ENCODE assay signal across 15 cellular contexts in genomic region chr20:33793011-33793931, GRCh38. TPM values are rescaled to one million over a fixed set of nuclear protein-coding genes. Genes with fewer than 3 reads are reported as not detected.
DNase-seq lines count a peak whose midpoint lies in the region; ATAC-seq, FAIRE-seq and TF ChIP-seq lines count a peak whose summit lies in the region.
"Had no signal": no experiment of that assay in that cellular context is flagged by ENCODE, and none has a peak within 500 bp of the region (broad histone marks: within the 10 kb centered on the region; RNA-seq: fewer than 3 reads in every experiment).

No MANE protein-coding gene starts in this region.

- H3K4me1 ChIP-seq in heart right ventricle (peaks cover 10 to 46% (median 35%) of the 10 kb centered on the region in 9 donors), prostate gland (replicated peaks) (peaks cover 5% of the 10 kb centered on the region)
- H3K4me1 ChIP-seq: HAP-1 had no signal

- intact Hi-C loops in Calu3 (cut with micrococcal nuclease; ENCODE audit: unreplicated experiment) = loop anchor here (5.0 to 10.0 kb wide), 2 partner anchors 122 to 274 kb away; no protein-coding TSS in a partner anchor
- intact Hi-C loops in heart right ventricle (cut with DNase I) = loop anchor here in 4 of 10 donors (2.0 to 10.0 kb wide), 6 partner anchors 54 to 282 kb away; partner anchors contain the start of gene RALY (in 1 of the 4)
- intact Hi-C loops in prostate gland (cut with DNase I) = no loop called here

- peak; percentile 37 for DNase-seq in Calu3
- DNase-seq in RPMI7951 (ENCODE audit: low read depth) = peak; percentile 74
- DNase-seq in heart right ventricle = peak; percentile 40
- peak; percentile 43 for DNase-seq in prostate gland (ENCODE audit: low spot score)
- DNase-seq in NAMALWA (ENCODE audit: low spot score) = no peak
- DNase-seq in H4 (ENCODE audit: low spot score) = no peak
- no peak for DNase-seq in GM12892 (ENCODE audit: insufficient read length)
- DNase-seq: activated CD4-positive, alpha-beta T cell treated with anti-CD3 and anti-CD28 coated beads for 1 hour; mucosa of descending colon; NCI-H1694 had no signal

- H3K27ac ChIP-seq in heart right ventricle (peak overlapping the region; percentile 2 to 76 (median 56)), prostate gland (peak overlapping the region in 1 of 2 donors; percentile 3)

- H3K36me3 ChIP-seq in heart right ventricle = peaks cover 0 to 9% (median 0%) of the 10 kb centered on the region in 9 donors
- no peaks in the 10 kb centered on the region for H3K36me3 ChIP-seq in prostate gland
- H3K36me3 ChIP-seq: HAP-1 had no signal

- H3K27ac Mint-ChIP-seq in Calu3 (ENCODE audit: unreplicated experiment) = peak overlapping the region; percentile 78

- H3K4me3 ChIP-seq in heart right ventricle (no peak overlapping the region), prostate gland (no peak overlapping the region)
- H3K4me3 ChIP-seq: HAP-1, mucosa of descending colon had no signal

- TF ChIP-seq CTCF in Calu3 (IDR thresholded peaks at IDR 0.05; ENCODE audit: unreplicated experiment) = no peak
- TF ChIP-seq CTCF in heart right ventricle (IDR thresholded peaks at IDR 0.05) = no peak
- no peak for TF ChIP-seq CTCF in prostate gland (IDR thresholded peaks at IDR 0.05)

- peaks cover 86% of the 10 kb centered on the region for H3K4me1 Mint-ChIP-seq in Calu3 (ENCODE audit: low read depth, unreplicated experiment)

- no peak for TF ChIP-seq POLR2A in prostate gland (IDR thresholded peaks at IDR 0.05)
- TF ChIP-seq POLR2A in GM12892 (IDR thresholded peaks at IDR 0.05; ENCODE audit: low read depth, low read length) = no peak

- peak overlapping the region; percentile 18 for H3K4me3 Mint-ChIP-seq in Calu3 (ENCODE audit: low read depth, unreplicated experiment)

- CTCF ChIA-PET in Calu3 (lab: Charles Lee) = interaction anchor here (0.6 to 5.6 kb wide), 10 partner anchors 10 to 72 kb away, joined by 3 to 29 read pairs (median 6); partner anchors contain the start of gene CHMP4B

- BruUV-seq in Calu3 (replicated peaks; lab: Mats Ljungman, UMichigan) = no TSS peak

- H3K27me3 ChIP-seq in heart right ventricle (no peaks in the 10 kb centered on the region), prostate gland (replicated peaks; ENCODE audit: insufficient read depth) (no peaks in the 10 kb centered on the region)

- ATAC-seq in heart right ventricle (peak; percentile 53 to 85 (median 74)), GM19035 (IDR thresholded peaks at IDR 0.05; ENCODE audit: unreplicated experiment) (no peak)
- ATAC-seq: mucosa of descending colon had no signal

- peaks cover 58% of the 10 kb centered on the region for H3K36me3 Mint-ChIP-seq in Calu3 (ENCODE audit: insufficient read depth, unreplicated experiment)

- H3K9me3 ChIP-seq in heart right ventricle = peaks cover 0 to 6% (median 0%) of the 10 kb centered on the region in 11 donors
- no peaks in the 10 kb centered on the region for H3K9me3 ChIP-seq in prostate gland
- H3K9me3 ChIP-seq: HAP-1, mucosa of descending colon had no signal

- WGBS in heart right ventricle, 2 donors = 30 to 31% methylated on average over 21 of the region's 21 CpGs
- 64% methylated on average over 21 of the region's 21 CpGs for WGBS in prostate gland

- no peaks in the 10 kb centered on the region for H3K27me3 Mint-ChIP-seq in Calu3 (ENCODE audit: unreplicated experiment)

- FAIRE-seq in GM12892 (lab: Jason Lieb, UNC) = no peak
- FAIRE-seq: D721Med, RCC 7860, urothelium cell line had no signal

- no peaks in the 10 kb centered on the region for H3K9me3 Mint-ChIP-seq in Calu3 (ENCODE audit: low read depth, unreplicated experiment)

RNA-seq across cellular contexts. Expression of gene CHMP4B, which starts 17.9 kb away (rescaled TPM):
- total RNA-seq in Calu3 (2022) = 234 and 245 TPM in 2 replicates
- 47.8 and 54.1 TPM in 2 replicates for total RNA-seq in RPMI7951 (2014; rRNA removed; shearing (Covaris generic))
- total RNA-seq in heart right ventricle = 100 to 1,000 TPM in 6 of 10 donors, 10 to 100 TPM in 4; 88.3 to 137 (median 103) TPM
- 100 to 1,000 TPM in 1 of 2 donors, 10 to 100 TPM in 1; 87.5 to 246 TPM for polyA plus RNA-seq in heart right ventricle
- 10 to 100 TPM; 75.7 to 85.8 TPM for total RNA-seq in prostate gland
- total RNA-seq in H4 (2014; rRNA removed; shearing (Covaris generic)) = 25.7 and 36.2 TPM in 2 replicates
- polyA plus RNA-seq in GM12892 (2012; ENCODE audit: missing spikeins) = 62.7 TPM

Comparison
In these comparisons a context has a peak if more than half of its experiments do, and no peak if none do; other contexts are left out.
1. DNase-seq: peak in Calu3 (single experiment), RPMI7951 (single experiment), heart right ventricle (2 of 2) and prostate gland (single experiment); none in NAMALWA (single experiment), H4 (single experiment) and GM12892 (single experiment).